In the genomic region with DNA sequence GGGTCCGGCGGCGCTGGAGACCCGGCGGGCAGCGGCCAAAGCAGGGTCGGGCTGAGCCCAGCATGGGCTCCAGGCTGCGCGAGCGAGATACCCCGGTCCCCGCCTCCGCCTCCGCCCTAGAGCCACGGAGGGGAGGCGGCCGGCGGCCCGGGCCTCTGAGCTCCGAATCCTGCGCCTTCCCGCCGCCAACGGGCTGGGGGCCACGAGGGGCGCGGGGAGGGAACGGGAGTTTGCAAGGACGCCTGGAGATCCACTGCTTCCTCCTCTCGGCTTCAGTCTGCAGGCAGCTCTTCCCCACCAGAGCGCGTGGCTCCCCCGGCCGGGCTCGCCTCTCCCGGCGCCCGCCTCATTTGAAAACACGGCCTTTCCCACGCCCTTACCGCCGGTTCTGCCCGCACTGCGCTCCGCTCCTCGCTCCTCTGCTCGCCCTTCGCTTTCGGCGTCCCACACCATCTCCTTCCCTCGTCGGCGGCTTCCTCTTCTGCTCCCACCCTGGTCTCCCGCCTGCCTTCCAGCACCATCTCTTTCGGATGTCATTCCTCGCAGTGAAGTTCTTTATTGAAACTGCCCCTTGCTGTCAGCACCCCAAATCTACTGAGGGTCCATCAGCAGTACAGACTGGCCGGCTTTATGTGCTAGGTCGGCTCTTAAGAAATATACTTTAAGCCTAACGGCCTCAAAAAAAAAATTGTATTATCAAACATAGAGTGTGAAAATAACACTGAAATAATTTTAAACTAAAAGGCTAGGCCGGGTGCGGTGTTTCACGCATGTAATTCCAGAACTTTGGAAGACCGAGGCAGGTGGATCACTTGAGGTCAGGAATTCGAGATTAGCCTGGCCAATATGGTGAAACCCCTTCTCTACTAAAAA, we compare ENCODE assay signal across 8 cellular contexts.
DNase-seq lines count a peak whose midpoint lies in the region; TF ChIP-seq lines count a peak whose summit lies in the region.

No MANE protein-coding gene starts in this region.

- no peaks in the 10 kb centered on the region for H3K4me1 ChIP-seq in endodermal cell (ENCODE audit: control insufficient read depth, insufficient read depth, low read length)
- H3K4me1 ChIP-seq in mucosa of stomach (ENCODE audit: control insufficient read depth, insufficient read depth, low read length), result peaks cover 10% of the 10 kb centered on the region

- no peak overlapping the region for H3K27ac ChIP-seq in endodermal cell (ENCODE audit: low read depth, low read length)

- H3K9me3 ChIP-seq in endodermal cell (ENCODE audit: control insufficient read depth, low read length), result no peaks in the 10 kb centered on the region
- H3K9me3 ChIP-seq in mucosa of stomach (ENCODE audit: control insufficient read depth, low read length), result no peaks in the 10 kb centered on the region

- H3K36me3 Mint-ChIP-seq in activated naive CD4-positive, alpha-beta T cell treated with anti-CD3 and anti-CD28 coated beads for 36 hours (ENCODE audit: low read depth), result no peaks in the 10 kb centered on the region
- H3K36me3 Mint-ChIP-seq in endodermal cell (ENCODE audit: low read depth), result peaks cover 8% of the 10 kb centered on the region
- H3K36me3 Mint-ChIP-seq in type B pancreatic cell, result no peaks in the 10 kb centered on the region

- H3K9ac ChIP-seq in endodermal cell (ENCODE audit: extremely low read depth, low read length, poor library complexity, severe bottlenecking) (no peak overlapping the region), mucosa of stomach (ENCODE audit: low read length) (peak overlapping the region; percentile 31)

- H3K27me3 Mint-ChIP-seq in activated naive CD4-positive, alpha-beta T cell treated with anti-CD3 and anti-CD28 coated beads for 36 hours (ENCODE audit: low read depth), result peaks cover 22% of the 10 kb centered on the region
- peaks cover 29% of the 10 kb centered on the region for H3K27me3 Mint-ChIP-seq in endodermal cell (ENCODE audit: insufficient read depth)
- peaks cover 84% of the 10 kb centered on the region for H3K27me3 Mint-ChIP-seq in type B pancreatic cell

- peak overlapping the region; percentile 55 for H3K4me3 Mint-ChIP-seq in activated naive CD4-positive, alpha-beta T cell treated with anti-CD3 and anti-CD28 coated beads for 36 hours
- H3K4me3 Mint-ChIP-seq in endodermal cell (peak overlapping the region; percentile 69), type B pancreatic cell (peak overlapping the region; percentile 84)

- H3K27me3 ChIP-seq in endodermal cell (ENCODE audit: control insufficient read depth, insufficient read depth, low read length, poor library complexity, severe bottlenecking), result peaks cover 18% of the 10 kb centered on the region
- H3K27me3 ChIP-seq in mucosa of stomach (ENCODE audit: control insufficient read depth, insufficient read depth, low read length), result peaks cover 22% of the 10 kb centered on the region

- H3K9me3 Mint-ChIP-seq in activated naive CD4-positive, alpha-beta T cell treated with anti-CD3 and anti-CD28 coated beads for 36 hours, result no peaks in the 10 kb centered on the region
- H3K9me3 Mint-ChIP-seq in endodermal cell (no peaks in the 10 kb centered on the region), type B pancreatic cell (no peaks in the 10 kb centered on the region)

- H3K4me3 ChIP-seq in endodermal cell (ENCODE audit: low read length) (peak overlapping the region; percentile 70), mucosa of stomach (ENCODE audit: low read length) (peak overlapping the region; percentile 25)

- WGBS in endodermal cell (ENCODE audit: insufficient coverage in 1 of 2, insufficient read length in 1 of 2), 2 experiments, result 17 to 18% methylated on average over 31 to 63 of the region's 64 CpGs

- no peak overlapping the region for H3K27ac Mint-ChIP-seq in activated naive CD4-positive, alpha-beta T cell treated with anti-CD3 and anti-CD28 coated beads for 36 hours
- H3K27ac Mint-ChIP-seq in endodermal cell (peak overlapping the region; percentile 72), type B pancreatic cell (no peak overlapping the region)

- DNase-seq in activated naive CD4-positive, alpha-beta T cell treated with anti-CD3 and anti-CD28 coated beads for 36 hours, result peak; percentile 10
- DNase-seq in activated naive CD4-positive, alpha-beta T cell treated with Interleukin-2 at 50 U/mL for 16 hours, result no peak
- peak; percentile 78 for DNase-seq in endodermal cell
- no peak for DNase-seq in type B pancreatic cell (ENCODE audit: extremely low spot score, unreplicated experiment)
- no peak for DNase-seq in NCI-H2171 treated with DMSO at 0.1 percent for 48 hours (lab: John Stamatoyannopoulos, UW)
- DNase-seq in activated gamma-delta T cell (lab: John Stamatoyannopoulos, UW), result no peak
- DNase-seq in putamen (ENCODE audit: low spot score), result no peak

- intact Hi-C loops in activated naive CD4-positive, alpha-beta T cell treated with anti-CD3 and anti-CD28 coated beads for 36 hours (cut with micrococcal nuclease), result no loop called here

- H3K4me1 Mint-ChIP-seq in activated naive CD4-positive, alpha-beta T cell treated with anti-CD3 and anti-CD28 coated beads for 36 hours (ENCODE audit: low read depth), result peaks cover 3% of the 10 kb centered on the region
- peaks cover 44% of the 10 kb centered on the region for H3K4me1 Mint-ChIP-seq in endodermal cell
- peaks cover 28% of the 10 kb centered on the region for H3K4me1 Mint-ChIP-seq in type B pancreatic cell (ENCODE audit: unreplicated experiment)

- TF ChIP-seq CTCF in endodermal cell (conservative IDR thresholded peaks at IDR 0.05) (no peak), type B pancreatic cell (conservative IDR thresholded peaks at IDR 0.05) (no peak)

- CTCF ChIA-PET in activated naive CD4-positive, alpha-beta T cell treated with anti-CD3 and anti-CD28 coated beads for 36 hours (lab: Charles Lee), result interaction anchor here (0.5 kb wide), 1 partner anchor 185 kb away, joined by 4 read pairs; no protein-coding TSS in a partner anchor

- H3K36me3 ChIP-seq in endodermal cell (ENCODE audit: control insufficient read depth, insufficient read depth, low read length) (no peaks in the 10 kb centered on the region), mucosa of stomach (ENCODE audit: control insufficient read depth, insufficient read depth, low read length) (no peaks in the 10 kb centered on the region)

Comparison
In these comparisons a context has a peak if more than half of its experiments do, and no peak if none do; other contexts are left out.
1. DNase-seq: peak in activated naive CD4-positive, alpha-beta T cell treated with anti-CD3 and anti-CD28 coated beads for 36 hours (single experiment) and endodermal cell (single experiment); none in activated naive CD4-positive, alpha-beta T cell treated with Interleukin-2 at 50 U/mL for 16 hours (single experiment), type B pancreatic cell (single experiment), NCI-H2171 treated with DMSO at 0.1 percent for 48 hours (single experiment), activated gamma-delta T cell (single experiment) and putamen (single experiment).
2. Peak in every context shown above with its lines, with median percentiles within 50 percentile points of each other: H3K4me3 Mint-ChIP-seq.